Comparison of ENCODE assay signal across 19 cellular contexts in genomic region chr6:15232836-15233510, GRCh38. TPM values are rescaled to one million over a fixed set of nuclear protein-coding genes. Genes with fewer than 3 reads are reported as not detected.
DNase-seq lines count a peak whose midpoint lies in the region; ATAC-seq and TF ChIP-seq lines count a peak whose summit lies in the region.
"Had no signal": no experiment of that assay in that cellular context is flagged by ENCODE, and none has a peak within 500 bp of the region (broad histone marks: within the 10 kb centered on the region; RNA-seq: fewer than 3 reads in every experiment).

No MANE protein-coding gene starts in this region.

- peaks cover 0 to 19% (median 13%) of the 10 kb centered on the region in 11 experiments; a peak in 11 of 22 replicates for H3K9me3 ChIP-seq in BLaER1 treated with 17β-estradiol and CSF1 and Interleukin-3, amounts not matched to agents 10 nM and 100 nM (replicated peaks in 1 of 11)
- H3K9me3 ChIP-seq in prostate gland, result no peaks in the 10 kb centered on the region
- H3K9me3 ChIP-seq in effector memory CD4-positive, alpha-beta T cell (ENCODE audit: control insufficient read depth, low read length), result no peaks in the 10 kb centered on the region
- H3K9me3 ChIP-seq: A549 had no signal

- H3K4me1 ChIP-seq in BLaER1 treated with 17β-estradiol and CSF1 and Interleukin-3, amounts not matched to agents 10 nM and 100 nM, result peaks cover 18 to 45% (median 22%) of the 10 kb centered on the region in 10 experiments
- H3K4me1 ChIP-seq in prostate gland (replicated peaks), result no peaks in the 10 kb centered on the region
- no peaks in the 10 kb centered on the region for H3K4me1 ChIP-seq in effector memory CD4-positive, alpha-beta T cell (ENCODE audit: control insufficient read depth, insufficient read depth, low read length, poor library complexity, severe bottlenecking)
- H3K4me1 ChIP-seq: A549 had no signal

- H3K4me3 ChIP-seq in BLaER1 treated with 17β-estradiol and CSF1 and Interleukin-3, amounts not matched to agents 10 nM and 100 nM, result no peak overlapping the region
- no peak overlapping the region for H3K4me3 ChIP-seq in prostate gland
- no peak overlapping the region for H3K4me3 ChIP-seq in effector memory CD4-positive, alpha-beta T cell (ENCODE audit: insufficient read depth, low read depth, low read length, poor library complexity, severe bottlenecking)
- H3K4me3 ChIP-seq: A549, PC-9 had no signal

- no peak for TF ChIP-seq POLR2A in prostate gland (IDR thresholded peaks at IDR 0.05)

- H3K9ac ChIP-seq in BLaER1 treated with 17β-estradiol and CSF1 and Interleukin-3, amounts not matched to agents 10 nM and 100 nM, result no peak overlapping the region

- ATAC-seq in HG03175 (IDR thresholded peaks at IDR 0.05; ENCODE audit: unreplicated experiment), result peak; percentile 55
- ATAC-seq: A549 had no signal

- peak; percentile 80 for DNase-seq in NOMO-1 treated with DMSO at 0.1 percent for 48 hours (lab: John Stamatoyannopoulos, UW; ENCODE audit: unreplicated experiment)
- peak; percentile 60 for DNase-seq in germinal center (ENCODE audit: low spot score)
- DNase-seq in prostate gland (ENCODE audit: low spot score), result no peak
- DNase-seq in DMS79 treated with DMSO at 0.1 percent for 48 hours (lab: John Stamatoyannopoulos, UW), result no peak
- no peak for DNase-seq in effector memory CD4-positive, alpha-beta T cell
- no peak for DNase-seq in NCI-H345 treated with DMSO at 0.1 percent for 48 hours (lab: John Stamatoyannopoulos, UW; ENCODE audit: unreplicated experiment)
- DNase-seq: CD4-positive, alpha-beta memory T cell; DMS79; GDM1; HCEC 1CT; KG1; NCI-H1417 treated with DMSO at 0.1 percent for 48 hours; NCI-H2029 treated with DMSO at 0.1 percent for 48 hours; NCI-H524; PC-9; Right ventricle myocardium superior had no signal

- no peaks in the 10 kb centered on the region for H3K27me3 ChIP-seq in BLaER1 treated with 17β-estradiol and CSF1 and Interleukin-3, amounts not matched to agents 10 nM and 100 nM
- no peaks in the 10 kb centered on the region for H3K27me3 ChIP-seq in prostate gland (replicated peaks; ENCODE audit: insufficient read depth)
- H3K27me3 ChIP-seq in effector memory CD4-positive, alpha-beta T cell (replicated peaks; ENCODE audit: control insufficient read depth, insufficient read depth, low read length, poor library complexity, severe bottlenecking), result no peaks in the 10 kb centered on the region

- WGBS in prostate gland, result 81% methylated on average over 7 of the region's 7 CpGs

- H3K4me2 ChIP-seq in BLaER1 treated with 17β-estradiol and CSF1 and Interleukin-3, amounts not matched to agents 10 nM and 100 nM, result peak overlapping the region; percentile 14 to 63 (median 44); a peak in 17 of 22 replicates
- H3K4me2 ChIP-seq: A549, PC-9 had no signal

- no peak overlapping the region for H3K27ac ChIP-seq in BLaER1 treated with 17β-estradiol and CSF1 and Interleukin-3, amounts not matched to agents 10 nM and 100 nM
- H3K27ac ChIP-seq in prostate gland, result no peak overlapping the region
- H3K27ac ChIP-seq in effector memory CD4-positive, alpha-beta T cell (ENCODE audit: insufficient read depth, low read length, poor library complexity, severe bottlenecking), result no peak overlapping the region
- H3K27ac ChIP-seq: A549, PC-9 had no signal

- intact Hi-C loops in prostate gland (cut with DNase I), result no loop called here

- no peaks in the 10 kb centered on the region for H3K36me3 ChIP-seq in BLaER1 treated with 17β-estradiol and CSF1 and Interleukin-3, amounts not matched to agents 10 nM and 100 nM
- no peaks in the 10 kb centered on the region for H3K36me3 ChIP-seq in prostate gland
- no peaks in the 10 kb centered on the region for H3K36me3 ChIP-seq in effector memory CD4-positive, alpha-beta T cell (ENCODE audit: control insufficient read depth, insufficient read depth, low read length)

- H4K20me1 ChIP-seq in BLaER1 treated with 17β-estradiol and CSF1 and Interleukin-3, amounts not matched to agents 10 nM and 100 nM, result no peaks in the 10 kb centered on the region

- no peak for TF ChIP-seq CTCF in prostate gland (IDR thresholded peaks at IDR 0.05)

RNA-seq across cellular contexts. Expression of gene JARID2, which starts 12.9 kb away (rescaled TPM):
- 10 to 100 TPM in 1 of 2 donors, 1 to 10 TPM in 1; 7.7 to 35.4 TPM for total RNA-seq in prostate gland

Comparison
In these comparisons a context has a peak if more than half of its experiments do, and no peak if none do; other contexts are left out.
1. DNase-seq: peak in NOMO-1 treated with DMSO at 0.1 percent for 48 hours (single experiment) and germinal center (single experiment); none in prostate gland (single experiment), DMS79 treated with DMSO at 0.1 percent for 48 hours (single experiment), effector memory CD4-positive, alpha-beta T cell (0 of 3) and NCI-H345 treated with DMSO at 0.1 percent for 48 hours (single experiment).